In the genomic region with DNA sequence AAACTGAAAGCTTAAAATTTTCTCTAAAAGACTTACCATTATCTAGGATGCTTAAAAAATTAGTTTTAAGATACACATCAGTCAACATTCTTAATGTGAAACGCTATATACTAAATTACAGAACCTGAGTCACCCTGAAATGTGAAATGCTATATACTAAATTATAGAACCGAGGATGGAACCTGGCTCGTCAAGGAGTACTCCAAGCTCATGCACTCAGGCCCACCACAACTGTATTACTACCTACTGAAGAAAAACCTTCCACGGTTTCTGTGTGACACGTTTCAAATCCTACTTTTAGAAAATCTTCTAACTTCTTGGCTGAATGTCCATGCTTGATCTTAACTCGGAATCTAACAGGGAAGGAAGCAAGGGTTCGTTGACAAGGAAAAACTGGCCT, we compare ENCODE assay signal across 1 cellular context.
TF ChIP-seq lines count a peak whose summit lies in the region.

No MANE protein-coding gene starts in this region.

TF ChIP-seq in IMR-90, 13 proteins besides CTCF, POLR2A, EP300 and RAD21 (continued from another document):
- TF ChIP-seq, protein P1, sequence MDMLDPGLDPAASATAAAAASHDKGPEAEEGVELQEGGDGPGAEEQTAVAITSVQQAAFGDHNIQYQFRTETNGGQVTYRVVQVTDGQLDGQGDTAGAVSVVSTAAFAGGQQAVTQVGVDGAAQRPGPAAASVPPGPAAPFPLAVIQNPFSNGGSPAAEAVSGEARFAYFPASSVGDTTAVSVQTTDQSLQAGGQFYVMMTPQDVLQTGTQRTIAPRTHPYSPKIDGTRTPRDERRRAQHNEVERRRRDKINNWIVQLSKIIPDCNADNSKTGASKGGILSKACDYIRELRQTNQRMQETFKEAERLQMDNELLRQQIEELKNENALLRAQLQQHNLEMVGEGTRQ (IDR thresholded peaks at IDR 0.05; ENCODE audit: low read depth, low read length) = no peak
- no peak for TF ChIP-seq SMC3 (IDR thresholded peaks at IDR 0.05; ENCODE audit: low read depth, low read length)
TF ChIP-seq in IMR-90: peak in this region for 0.
